4 cellular contexts compared by ENCODE assay signal in genomic region chr4:25613613-25614012, GRCh38.
A peak's percentile ranks its signal among the peaks of the same experiment; 100 is the strongest.
TF ChIP-seq lines count a peak whose summit lies in the region.

No MANE protein-coding gene starts in this region.

TF ChIP-seq in A549, 52 proteins besides CTCF, POLR2A, EP300 and RAD21:
- peak; percentile 65 for TF ChIP-seq MAFK (IDR thresholded peaks at IDR 0.05; ENCODE audit: partially characterized antibody)
TF ChIP-seq in A549: peak in this region for 1; not testable (repeated sequence) for 51.

TF ChIP-seq in IMR-90, 13 proteins besides CTCF, POLR2A, EP300 and RAD21:
- TF ChIP-seq MAFK (IDR thresholded peaks at IDR 0.05; ENCODE audit: low read depth, low read length), result 0 out of 2 replicates have a peak, but pooled peaks have one; percentile 5

TF ChIP-seq in K562, 482 proteins besides CTCF, POLR2A, EP300 and RAD21:
- TF ChIP-seq C11orf30 (IDR thresholded peaks at IDR 0.05; ENCODE audit: low read depth) (0 out of 2 replicates have a peak, but pooled peaks have one; percentile 18), ZNF316 (IDR thresholded peaks at IDR 0.05) (peak; percentile 60), MAFG (tag; conservative IDR thresholded peaks at IDR 0.05) (0 out of 2 replicates have a peak, but pooled peaks have one; percentile 17)

TF ChIP-seq in HepG2, 621 proteins besides CTCF, POLR2A, EP300 and RAD21:
- TF ChIP-seq NFYB (CRISPR knock-in tag; IDR thresholded peaks at IDR 0.05), result 0 out of 2 replicates have a peak, but pooled peaks have one; percentile 15
